ENCODE assay signal across 15 cellular contexts in the genomic region with DNA sequence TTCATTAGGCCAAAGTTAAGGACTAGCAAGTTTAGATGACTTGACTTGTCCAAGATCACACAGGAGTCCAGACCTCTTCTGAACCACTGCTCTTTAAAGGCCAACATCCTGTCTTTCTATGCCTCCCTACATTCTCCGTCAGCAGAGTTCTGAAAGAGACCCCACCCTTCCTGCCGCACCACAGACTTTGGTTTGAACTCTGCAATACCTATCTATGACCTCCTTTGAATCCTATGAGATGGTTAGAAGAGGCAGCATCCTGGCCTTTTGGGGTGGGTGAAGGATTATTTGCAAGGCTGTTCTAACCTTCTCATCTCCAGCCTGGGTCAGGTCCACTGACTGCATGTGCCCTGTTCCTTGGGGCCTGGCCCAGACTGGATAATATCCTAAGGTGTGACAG. TPM values are rescaled to one million over a fixed set of nuclear protein-coding genes. Genes with fewer than 3 reads are reported as not detected.
DNase-seq lines count a peak whose midpoint lies in the region; ATAC-seq and TF ChIP-seq lines count a peak whose summit lies in the region.
"Had no signal": no experiment of that assay in that cellular context is flagged by ENCODE, and none has a peak within 500 bp of the region (broad histone marks: within the 10 kb centered on the region; RNA-seq: fewer than 3 reads in every experiment).

No MANE protein-coding gene starts in this region.

- peak overlapping the region; percentile 94 to 99 (median 99) for H3K27ac Mint-ChIP-seq in CD4-positive, alpha-beta memory T cell
- H3K27ac Mint-ChIP-seq in activated T-helper 1 cell treated with anti-CD3 and anti-CD28 coated beads, Interleukin-12 subunit alpha, Interleukin-12 subunit beta, Interleukin-2, Interleukin-4 antibody, amounts not matched to agents 30 ng/mL and 10 ng/mL and 1 ng/mL, durations not matched to agents 14 hours and 24 hours and 36 hours = peak overlapping the region; percentile 89
- H3K27ac Mint-ChIP-seq in effector memory CD8-positive, alpha-beta T cell = peak overlapping the region; percentile 90 to 96
- H3K27ac Mint-ChIP-seq in progenitor cell of endocrine pancreas = no peak overlapping the region

- peaks cover 57 to 94% (median 69%) of the 10 kb centered on the region in 4 donors for H3K4me1 Mint-ChIP-seq in CD4-positive, alpha-beta memory T cell
- H3K4me1 Mint-ChIP-seq in activated T-helper 1 cell treated with anti-CD3 and anti-CD28 coated beads, Interleukin-12 subunit alpha, Interleukin-12 subunit beta, Interleukin-2, Interleukin-4 antibody, amounts not matched to agents 30 ng/mL and 10 ng/mL and 1 ng/mL, durations not matched to agents 14 hours and 24 hours and 36 hours (ENCODE audit: low read depth) = peaks cover 74% of the 10 kb centered on the region
- peaks cover 55 to 57% of the 10 kb centered on the region in 2 donors for H3K4me1 Mint-ChIP-seq in effector memory CD8-positive, alpha-beta T cell (ENCODE audit: low read depth in 2 of 2)
- peaks cover 4% of the 10 kb centered on the region for H3K4me1 Mint-ChIP-seq in progenitor cell of endocrine pancreas (ENCODE audit: low read depth)

- peak; percentile 54 for ATAC-seq in effector memory CD8-positive, alpha-beta T cell (replicated peaks)
- ATAC-seq: right lobe of liver had no signal

- H3K36me3 ChIP-seq in CD4-positive, alpha-beta memory T cell (ENCODE audit: insufficient read depth, low read length) = peaks cover 15% of the 10 kb centered on the region
- H3K36me3 ChIP-seq in breast epithelium = no peaks in the 10 kb centered on the region
- H3K36me3 ChIP-seq: cardiac muscle cell had no signal

- H3K4me1 ChIP-seq in CD4-positive, alpha-beta memory T cell (ENCODE audit: insufficient read depth, low read length) = peaks cover 76% of the 10 kb centered on the region
- H3K4me1 ChIP-seq in breast epithelium = no peaks in the 10 kb centered on the region

- DNase-seq in CD4-positive, alpha-beta memory T cell = peak; percentile 76 to 85 (median 82)
- peak in 4 of 5 donors; percentile 25 to 88 (median 39) for DNase-seq in T-helper 1 cell
- peak; percentile 56 for DNase-seq in activated T-helper 1 cell treated with anti-CD3 and anti-CD28 coated beads, Interleukin-12 subunit alpha, Interleukin-12 subunit beta, Interleukin-2, Interleukin-4 antibody, amounts not matched to agents 30 ng/mL and 10 ng/mL and 1 ng/mL, durations not matched to agents 14 hours and 24 hours and 36 hours (ENCODE audit: low spot score)
- DNase-seq in effector memory CD8-positive, alpha-beta T cell = peak; percentile 27 to 47 (median 37)
- no peak for DNase-seq in progenitor cell of endocrine pancreas (ENCODE audit: low spot score, unreplicated experiment)
- no peak for DNase-seq in breast epithelium (ENCODE audit: low spot score in 2 of 2)
- no peak for DNase-seq in HuH-7.5 (ENCODE audit: low spot score)
- DNase-seq: AML-193, hippocampal formation, midbrain, MV-4-11, NCI-H748 treated with DMSO at 0.1 percent for 48 hours, right lobe of liver had no signal

- CTCF ChIA-PET in CD4-positive, alpha-beta memory T cell (lab: Charles Lee; ENCODE audit: partially characterized antibody) = interaction anchor here (1.6 to 3.2 kb wide), 3 partner anchors 17 to 240 kb away, joined by 7 to 27 read pairs (median 8); a partner anchor contains a TSS

- peak overlapping the region; percentile 4 to 27 for H3K4me3 ChIP-seq in CD4-positive, alpha-beta memory T cell (ENCODE audit: low read length in 2 of 2)
- no peak overlapping the region for H3K4me3 ChIP-seq in breast epithelium
- H3K4me3 ChIP-seq: cardiac muscle cell, right lobe of liver, thoracic aorta had no signal

- peaks cover 38 to 53% of the 10 kb centered on the region in 2 donors for H3K36me3 Mint-ChIP-seq in CD4-positive, alpha-beta memory T cell
- H3K36me3 Mint-ChIP-seq in activated T-helper 1 cell treated with anti-CD3 and anti-CD28 coated beads, Interleukin-12 subunit alpha, Interleukin-12 subunit beta, Interleukin-2, Interleukin-4 antibody, amounts not matched to agents 30 ng/mL and 10 ng/mL and 1 ng/mL, durations not matched to agents 14 hours and 24 hours and 36 hours (ENCODE audit: low read depth) = peaks cover 35% of the 10 kb centered on the region
- peaks cover 21% of the 10 kb centered on the region for H3K36me3 Mint-ChIP-seq in effector memory CD8-positive, alpha-beta T cell (ENCODE audit: insufficient read depth)
- H3K36me3 Mint-ChIP-seq in progenitor cell of endocrine pancreas (ENCODE audit: insufficient read depth) = no peaks in the 10 kb centered on the region

- H3K27me3 Mint-ChIP-seq in CD4-positive, alpha-beta memory T cell = no peaks in the 10 kb centered on the region
- no peaks in the 10 kb centered on the region for H3K27me3 Mint-ChIP-seq in activated T-helper 1 cell treated with anti-CD3 and anti-CD28 coated beads, Interleukin-12 subunit alpha, Interleukin-12 subunit beta, Interleukin-2, Interleukin-4 antibody, amounts not matched to agents 30 ng/mL and 10 ng/mL and 1 ng/mL, durations not matched to agents 14 hours and 24 hours and 36 hours (ENCODE audit: insufficient read depth)
- no peaks in the 10 kb centered on the region for H3K27me3 Mint-ChIP-seq in effector memory CD8-positive, alpha-beta T cell
- H3K27me3 Mint-ChIP-seq in progenitor cell of endocrine pancreas = no peaks in the 10 kb centered on the region

- peaks cover 0 to 2% (median 0%) of the 10 kb centered on the region in 8 donors for H3K9me3 Mint-ChIP-seq in CD4-positive, alpha-beta memory T cell
- no peaks in the 10 kb centered on the region for H3K9me3 Mint-ChIP-seq in activated T-helper 1 cell treated with anti-CD3 and anti-CD28 coated beads, Interleukin-12 subunit alpha, Interleukin-12 subunit beta, Interleukin-2, Interleukin-4 antibody, amounts not matched to agents 30 ng/mL and 10 ng/mL and 1 ng/mL, durations not matched to agents 14 hours and 24 hours and 36 hours
- H3K9me3 Mint-ChIP-seq in effector memory CD8-positive, alpha-beta T cell = no peaks in the 10 kb centered on the region
- H3K9me3 Mint-ChIP-seq in progenitor cell of endocrine pancreas (ENCODE audit: low read depth) = no peaks in the 10 kb centered on the region

- no peaks in the 10 kb centered on the region for H3K9me3 ChIP-seq in CD4-positive, alpha-beta memory T cell (ENCODE audit: control insufficient read depth in 1 of 2, low read length in 2 of 2)
- no peaks in the 10 kb centered on the region for H3K9me3 ChIP-seq in breast epithelium
- H3K9me3 ChIP-seq: right lobe of liver, thoracic aorta had no signal

- no peak for TF ChIP-seq CTCF in progenitor cell of endocrine pancreas (IDR thresholded peaks at IDR 0.05; ENCODE audit: unreplicated experiment)
- no peak for TF ChIP-seq CTCF in breast epithelium (IDR thresholded peaks at IDR 0.05)

- POLR2A ChIA-PET in CD4-positive, alpha-beta memory T cell (lab: Charles Lee; ENCODE audit: partially characterized antibody) = interaction anchor here (0.9 to 3.1 kb wide), 4 partner anchors 17 to 251 kb away, joined by 3 to 20 read pairs (median 4); a partner anchor contains a TSS

- H3K4me3 Mint-ChIP-seq in CD4-positive, alpha-beta memory T cell = peak overlapping the region; percentile 68 to 92 (median 86)
- peak overlapping the region; percentile 84 for H3K4me3 Mint-ChIP-seq in activated T-helper 1 cell treated with anti-CD3 and anti-CD28 coated beads, Interleukin-12 subunit alpha, Interleukin-12 subunit beta, Interleukin-2, Interleukin-4 antibody, amounts not matched to agents 30 ng/mL and 10 ng/mL and 1 ng/mL, durations not matched to agents 14 hours and 24 hours and 36 hours
- peak overlapping the region; percentile 68 to 73 for H3K4me3 Mint-ChIP-seq in effector memory CD8-positive, alpha-beta T cell
- no peak overlapping the region for H3K4me3 Mint-ChIP-seq in progenitor cell of endocrine pancreas (ENCODE audit: low read depth)

- H3K27ac ChIP-seq in CD4-positive, alpha-beta memory T cell (ENCODE audit: low read depth, low read length) = peak overlapping the region; percentile 65
- no peak overlapping the region for H3K27ac ChIP-seq in breast epithelium
- H3K27ac ChIP-seq: cardiac muscle cell, right lobe of liver, thoracic aorta had no signal

- no peak for TF ChIP-seq POLR2A in breast epithelium (IDR thresholded peaks at IDR 0.05)

- no peaks in the 10 kb centered on the region for H3K27me3 ChIP-seq in CD4-positive, alpha-beta memory T cell (ENCODE audit: insufficient read depth, low read length)
- no peaks in the 10 kb centered on the region for H3K27me3 ChIP-seq in breast epithelium
- H3K27me3 ChIP-seq: cardiac muscle cell, right lobe of liver had no signal

- intact Hi-C loops in CD4-positive, alpha-beta memory T cell (cut with micrococcal nuclease) = loop anchor here (5.0 kb wide), 1 partner anchor 248 kb away; a partner anchor contains a TSS
- intact Hi-C loops in activated T-helper 1 cell treated with anti-CD3 and anti-CD28 coated beads, Interleukin-12 subunit alpha, Interleukin-12 subunit beta, Interleukin-2, Interleukin-4 antibody, amounts not matched to agents 30 ng/mL and 10 ng/mL and 1 ng/mL, durations not matched to agents 14 hours and 24 hours and 36 hours (cut with micrococcal nuclease) = loop anchor here (5.0 kb wide), 1 partner anchor 1033 kb away; a partner anchor contains a TSS
- intact Hi-C loops in breast epithelium (cut with DNase I; ENCODE audit: low total_unique reads) = no loop called here

RNA-seq across cellular contexts. Expression of a gene that starts 4.3 kb away (rescaled TPM):
- 10 to 100 TPM; 38.0 to 40.6 TPM for total RNA-seq in CD4-positive, alpha-beta memory T cell
- 10 to 100 TPM; 48.1 to 49.9 TPM for polyA plus RNA-seq in CD4-positive, alpha-beta memory T cell
- 155 and 173 TPM in 2 replicates for total RNA-seq in activated T-helper 1 cell treated with anti-CD3 and anti-CD28 coated beads, Interleukin-12 subunit alpha, Interleukin-12 subunit beta, Interleukin-2, Interleukin-4 antibody, amounts not matched to agents 30 ng/mL and 10 ng/mL and 1 ng/mL, durations not matched to agents 14 hours and 24 hours and 36 hours
- total RNA-seq in progenitor cell of endocrine pancreas = 76.4 and 79.9 TPM in 2 replicates
- 10 to 100 TPM; 35.7 to 52.0 (median 52.0) TPM for total RNA-seq in breast epithelium

Comparison
In these comparisons a context has a peak if more than half of its experiments do, and no peak if none do; other contexts are left out.
1. DNase-seq: peak in CD4-positive, alpha-beta memory T cell (5 of 5), T-helper 1 cell (4 of 5), activated T-helper 1 cell treated with anti-CD3 and anti-CD28 coated beads, Interleukin-12 subunit alpha, Interleukin-12 subunit beta, Interleukin-2, Interleukin-4 antibody, amounts not matched to agents 30 ng/mL and 10 ng/mL and 1 ng/mL, durations not matched to agents 14 hours and 24 hours and 36 hours (single experiment) and effector memory CD8-positive, alpha-beta T cell (3 of 3); none in progenitor cell of endocrine pancreas (single experiment), breast epithelium (0 of 2) and HuH-7.5 (single experiment).
2. H3K4me3 ChIP-seq: peak in CD4-positive, alpha-beta memory T cell (2 of 2); none in breast epithelium (0 of 3).